Comparison of ENCODE assay signal across 7 cellular contexts in genomic region chr3:143674100-143674968, GRCh38.
A peak's percentile ranks its signal among the peaks of the same experiment; 100 is the strongest.
DNase-seq lines count a peak whose midpoint lies in the region; ATAC-seq and TF ChIP-seq lines count a peak whose summit lies in the region.

No MANE protein-coding gene starts in this region.

- ATAC-seq in HG02763 (IDR thresholded peaks at IDR 0.05; ENCODE audit: unreplicated experiment), result peak; percentile 46
- peak; percentile 64 to 82 for ATAC-seq in right cardiac atrium

- no peaks in the 10 kb centered on the region for H3K4me1 ChIP-seq in right cardiac atrium (ENCODE audit: control insufficient read depth, insufficient read depth, low read length)
- peaks cover 0 to 3% (median 0%) of the 10 kb centered on the region in 4 donors for H3K4me1 ChIP-seq in sigmoid colon

- no peak for TF ChIP-seq EP300 in sigmoid colon (IDR thresholded peaks at IDR 0.05)

- H3K9me3 ChIP-seq in right cardiac atrium (ENCODE audit: control insufficient read depth, low read length) (no peaks in the 10 kb centered on the region), sigmoid colon (no peaks in the 10 kb centered on the region)

- H3K27ac ChIP-seq in right cardiac atrium (ENCODE audit: low read length) (no peak overlapping the region), sigmoid colon (no peak overlapping the region)

- DNase-seq in GM13977 (ENCODE audit: low spot score), result peak; percentile 63
- DNase-seq in NCI-H1105 treated with DMSO at 0.1 percent for 48 hours (lab: John Stamatoyannopoulos, UW), result peak; percentile 84
- peak; percentile 13 to 73 (median 47) for DNase-seq in T-helper 1 cell
- DNase-seq in amniotic stem cell (lab: John Stamatoyannopoulos, UW), result peak; percentile 7
- peak; percentile 69 to 83 (median 76) for DNase-seq in right cardiac atrium
- DNase-seq in sigmoid colon, result peak; percentile 84

- no peak for TF ChIP-seq POLR2A in sigmoid colon (IDR thresholded peaks at IDR 0.05)

- 31% methylated on average over 10 of the region's 10 CpGs for WGBS in right cardiac atrium
- 30% methylated on average over 10 of the region's 10 CpGs for WGBS in sigmoid colon, 2 donors

- H3K36me3 ChIP-seq in sigmoid colon, result no peaks in the 10 kb centered on the region

- H3K27me3 ChIP-seq in right cardiac atrium (ENCODE audit: control insufficient read depth, insufficient read depth) (no peaks in the 10 kb centered on the region), sigmoid colon (no peaks in the 10 kb centered on the region)

- TF ChIP-seq CTCF in GM13977 (IDR thresholded peaks at IDR 0.05; ENCODE audit: extremely low read depth, insufficient read depth, missing control alignments) (peak; percentile 89), sigmoid colon (IDR thresholded peaks at IDR 0.05) (peak; percentile 26 to 90 (median 76))

- in situ Hi-C loops in GM13977 (cut with MboI; ENCODE audit: low pct_unique_long_range_greater_than_20kb, low sequenced_read_pairs, unreplicated experiment), result no loop called here

- intact Hi-C loops in right cardiac atrium (cut with DNase I) (no loop called here), sigmoid colon (cut with DNase I) (loop anchor here (10.0 kb wide), 1 partner anchor 610 kb away; no protein-coding TSS in a partner anchor)

- H3K4me3 ChIP-seq in right cardiac atrium (ENCODE audit: low read length), result no peak overlapping the region
- H3K4me3 ChIP-seq in sigmoid colon, result no peak overlapping the region

Comparison
In these comparisons a context has a peak if more than half of its experiments do, and no peak if none do; other contexts are left out.
1. DNase-seq: peak in every context shown above with its lines; median percentile 84 in NCI-H1105 treated with DMSO at 0.1 percent for 48 hours; 84 in sigmoid colon; 76 in right cardiac atrium; 63 in GM13977; 47 in T-helper 1 cell; 7 in amniotic stem cell.